ENCODE assay signal across 1 cellular context in the genomic region with DNA sequence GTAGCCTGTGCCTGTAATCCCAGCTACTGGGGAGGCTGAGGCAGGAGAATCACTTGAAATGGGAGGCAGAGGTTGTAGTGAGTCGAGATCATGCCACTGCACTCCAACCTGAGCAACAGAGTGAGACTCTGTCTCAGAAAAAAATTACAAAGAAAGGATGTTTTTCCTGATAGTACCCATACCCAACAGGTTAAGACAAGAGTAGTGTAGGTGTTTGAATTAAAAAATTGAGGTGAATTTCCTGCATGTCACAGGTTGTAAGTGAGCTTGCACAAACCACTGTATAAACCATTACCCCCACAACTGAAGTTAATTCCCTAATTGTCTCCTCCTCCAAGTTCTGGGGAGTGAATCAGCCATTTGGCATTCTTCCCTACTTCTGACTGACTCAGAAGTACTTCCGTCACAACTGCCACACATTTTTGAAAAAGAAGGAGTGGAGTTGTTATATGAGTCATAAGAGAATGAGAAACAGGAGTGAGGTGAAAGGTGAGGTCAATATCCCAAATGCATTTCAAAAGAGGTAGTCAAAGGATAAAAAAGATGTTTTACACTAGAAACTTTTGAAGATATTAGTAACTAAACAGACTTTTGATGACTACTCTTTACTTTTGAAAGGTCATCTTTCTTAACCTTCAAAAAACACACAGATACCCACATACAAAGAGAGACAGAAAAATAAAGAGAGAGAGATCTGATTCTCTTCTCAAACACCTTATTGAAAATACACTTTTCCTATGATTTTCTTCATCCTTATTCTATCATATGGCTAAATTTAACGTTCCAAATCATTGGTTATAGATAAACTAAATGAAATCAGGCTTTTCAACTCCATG.
TF ChIP-seq lines count a peak whose summit lies in the region.

No MANE protein-coding gene starts in this region.

TF ChIP-seq in HEK293, 187 proteins besides CTCF, POLR2A, EP300 and RAD21 (continued from another document):
- TF ChIP-seq, protein P1, sequence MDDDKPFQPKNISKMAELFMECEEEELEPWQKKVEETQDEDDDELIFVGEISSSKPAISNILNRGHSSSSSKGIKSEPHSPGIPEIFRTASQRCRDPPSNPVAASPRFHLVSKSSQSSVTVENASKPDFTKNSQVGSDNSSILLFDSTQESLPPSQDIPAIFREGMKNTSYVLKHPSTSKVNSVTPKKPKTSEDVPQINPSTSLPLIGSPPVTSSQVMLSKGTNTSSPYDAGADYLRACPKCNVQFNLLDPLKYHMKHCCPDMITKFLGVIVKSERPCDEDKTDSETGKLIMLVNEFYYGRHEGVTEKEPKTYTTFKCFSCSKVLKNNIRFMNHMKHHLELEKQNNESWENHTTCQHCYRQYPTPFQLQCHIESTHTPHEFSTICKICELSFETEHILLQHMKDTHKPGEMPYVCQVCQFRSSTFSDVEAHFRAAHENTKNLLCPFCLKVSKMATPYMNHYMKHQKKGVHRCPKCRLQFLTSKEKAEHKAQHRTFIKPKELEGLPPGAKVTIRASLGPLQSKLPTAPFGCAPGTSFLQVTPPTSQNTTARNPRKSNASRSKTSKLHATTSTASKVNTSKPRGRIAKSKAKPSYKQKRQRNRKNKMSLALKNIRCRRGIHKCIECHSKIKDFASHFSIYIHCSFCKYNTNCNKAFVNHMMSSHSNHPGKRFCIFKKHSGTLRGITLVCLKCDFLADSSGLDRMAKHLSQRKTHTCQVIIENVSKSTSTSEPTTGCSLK (tag by site-specific recombination; IDR thresholded peaks at IDR 0.05): no peak
- TF ChIP-seq, protein P2, sequence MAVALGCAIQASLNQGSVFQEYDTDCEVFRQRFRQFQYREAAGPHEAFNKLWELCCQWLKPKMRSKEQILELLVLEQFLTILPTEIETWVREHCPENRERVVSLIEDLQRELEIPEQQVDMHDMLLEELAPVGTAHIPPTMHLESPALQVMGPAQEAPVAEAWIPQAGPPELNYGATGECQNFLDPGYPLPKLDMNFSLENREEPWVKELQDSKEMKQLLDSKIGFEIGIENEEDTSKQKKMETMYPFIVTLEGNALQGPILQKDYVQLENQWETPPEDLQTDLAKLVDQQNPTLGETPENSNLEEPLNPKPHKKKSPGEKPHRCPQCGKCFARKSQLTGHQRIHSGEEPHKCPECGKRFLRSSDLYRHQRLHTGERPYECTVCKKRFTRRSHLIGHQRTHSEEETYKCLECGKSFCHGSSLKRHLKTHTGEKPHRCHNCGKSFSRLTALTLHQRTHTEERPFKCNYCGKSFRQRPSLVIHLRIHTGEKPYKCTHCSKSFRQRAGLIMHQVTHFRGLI (tag by site-specific recombination; IDR thresholded peaks at IDR 0.05): no peak
- TF ChIP-seq, protein P3, sequence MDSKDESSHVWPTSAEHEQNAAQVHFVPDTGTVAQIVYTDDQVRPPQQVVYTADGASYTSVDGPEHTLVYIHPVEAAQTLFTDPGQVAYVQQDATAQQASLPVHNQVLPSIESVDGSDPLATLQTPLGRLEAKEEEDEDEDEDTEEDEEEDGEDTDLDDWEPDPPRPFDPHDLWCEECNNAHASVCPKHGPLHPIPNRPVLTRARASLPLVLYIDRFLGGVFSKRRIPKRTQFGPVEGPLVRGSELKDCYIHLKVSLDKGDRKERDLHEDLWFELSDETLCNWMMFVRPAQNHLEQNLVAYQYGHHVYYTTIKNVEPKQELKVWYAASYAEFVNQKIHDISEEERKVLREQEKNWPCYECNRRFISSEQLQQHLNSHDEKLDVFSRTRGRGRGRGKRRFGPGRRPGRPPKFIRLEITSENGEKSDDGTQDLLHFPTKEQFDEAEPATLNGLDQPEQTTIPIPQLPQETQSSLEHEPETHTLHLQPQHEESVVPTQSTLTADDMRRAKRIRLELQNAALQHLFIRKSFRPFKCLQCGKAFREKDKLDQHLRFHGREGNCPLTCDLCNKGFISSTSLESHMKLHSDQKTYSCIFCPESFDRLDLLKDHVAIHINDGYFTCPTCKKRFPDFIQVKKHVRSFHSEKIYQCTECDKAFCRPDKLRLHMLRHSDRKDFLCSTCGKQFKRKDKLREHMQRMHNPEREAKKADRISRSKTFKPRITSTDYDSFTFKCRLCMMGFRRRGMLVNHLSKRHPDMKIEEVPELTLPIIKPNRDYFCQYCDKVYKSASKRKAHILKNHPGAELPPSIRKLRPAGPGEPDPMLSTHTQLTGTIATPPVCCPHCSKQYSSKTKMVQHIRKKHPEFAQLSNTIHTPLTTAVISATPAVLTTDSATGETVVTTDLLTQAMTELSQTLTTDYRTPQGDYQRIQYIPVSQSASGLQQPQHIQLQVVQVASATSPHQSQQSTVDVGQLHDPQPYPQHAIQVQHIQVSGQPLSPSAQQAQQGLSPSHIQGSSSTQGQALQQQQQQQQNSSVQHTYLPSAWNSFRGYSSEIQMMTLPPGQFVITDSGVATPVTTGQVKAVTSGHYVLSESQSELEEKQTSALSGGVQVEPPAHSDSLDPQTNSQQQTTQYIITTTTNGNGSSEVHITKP (tag by site-specific recombination; IDR thresholded peaks at IDR 0.05): peak; percentile 67
- TF ChIP-seq, protein P4, sequence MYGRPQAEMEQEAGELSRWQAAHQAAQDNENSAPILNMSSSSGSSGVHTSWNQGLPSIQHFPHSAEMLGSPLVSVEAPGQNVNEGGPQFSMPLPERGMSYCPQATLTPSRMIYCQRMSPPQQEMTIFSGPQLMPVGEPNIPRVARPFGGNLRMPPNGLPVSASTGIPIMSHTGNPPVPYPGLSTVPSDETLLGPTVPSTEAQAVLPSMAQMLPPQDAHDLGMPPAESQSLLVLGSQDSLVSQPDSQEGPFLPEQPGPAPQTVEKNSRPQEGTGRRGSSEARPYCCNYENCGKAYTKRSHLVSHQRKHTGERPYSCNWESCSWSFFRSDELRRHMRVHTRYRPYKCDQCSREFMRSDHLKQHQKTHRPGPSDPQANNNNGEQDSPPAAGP (tag by site-specific recombination; IDR thresholded peaks at IDR 0.05): no peak
- TF ChIP-seq WT1 (tag by site-specific recombination; IDR thresholded peaks at IDR 0.05): peak; percentile 78
- TF ChIP-seq, protein P5, sequence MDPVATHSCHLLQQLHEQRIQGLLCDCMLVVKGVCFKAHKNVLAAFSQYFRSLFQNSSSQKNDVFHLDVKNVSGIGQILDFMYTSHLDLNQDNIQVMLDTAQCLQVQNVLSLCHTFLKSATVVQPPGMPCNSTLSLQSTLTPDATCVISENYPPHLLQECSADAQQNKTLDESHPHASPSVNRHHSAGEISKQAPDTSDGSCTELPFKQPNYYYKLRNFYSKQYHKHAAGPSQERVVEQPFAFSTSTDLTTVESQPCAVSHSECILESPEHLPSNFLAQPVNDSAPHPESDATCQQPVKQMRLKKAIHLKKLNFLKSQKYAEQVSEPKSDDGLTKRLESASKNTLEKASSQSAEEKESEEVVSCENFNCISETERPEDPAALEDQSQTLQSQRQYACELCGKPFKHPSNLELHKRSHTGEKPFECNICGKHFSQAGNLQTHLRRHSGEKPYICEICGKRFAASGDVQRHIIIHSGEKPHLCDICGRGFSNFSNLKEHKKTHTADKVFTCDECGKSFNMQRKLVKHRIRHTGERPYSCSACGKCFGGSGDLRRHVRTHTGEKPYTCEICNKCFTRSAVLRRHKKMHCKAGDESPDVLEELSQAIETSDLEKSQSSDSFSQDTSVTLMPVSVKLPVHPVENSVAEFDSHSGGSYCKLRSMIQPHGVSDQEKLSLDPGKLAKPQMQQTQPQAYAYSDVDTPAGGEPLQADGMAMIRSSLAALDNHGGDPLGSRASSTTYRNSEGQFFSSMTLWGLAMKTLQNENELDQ (tag by site-specific recombination; IDR thresholded peaks at IDR 0.05; ENCODE audit: low read depth): no peak
- 0 out of 2 replicates have a peak, but pooled peaks have one; percentile 44 for TF ChIP-seq ZNF184 (tag by site-specific recombination; IDR thresholded peaks at IDR 0.05)
- TF ChIP-seq, protein P6, sequence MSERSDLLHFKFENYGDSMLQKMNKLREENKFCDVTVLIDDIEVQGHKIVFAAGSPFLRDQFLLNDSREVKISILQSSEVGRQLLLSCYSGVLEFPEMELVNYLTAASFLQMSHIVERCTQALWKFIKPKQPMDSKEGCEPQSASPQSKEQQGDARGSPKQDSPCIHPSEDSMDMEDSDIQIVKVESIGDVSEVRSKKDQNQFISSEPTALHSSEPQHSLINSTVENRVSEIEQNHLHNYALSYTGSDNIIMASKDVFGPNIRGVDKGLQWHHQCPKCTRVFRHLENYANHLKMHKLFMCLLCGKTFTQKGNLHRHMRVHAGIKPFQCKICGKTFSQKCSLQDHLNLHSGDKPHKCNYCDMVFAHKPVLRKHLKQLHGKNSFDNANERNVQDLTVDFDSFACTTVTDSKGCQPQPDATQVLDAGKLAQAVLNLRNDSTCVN (tag by site-specific recombination; optimal IDR thresholded peaks at IDR 0.05): no peak
- peak; percentile 72 for TF ChIP-seq PRDM1 (tag by site-specific recombination; IDR thresholded peaks at IDR 0.05)
- TF ChIP-seq, protein P7, sequence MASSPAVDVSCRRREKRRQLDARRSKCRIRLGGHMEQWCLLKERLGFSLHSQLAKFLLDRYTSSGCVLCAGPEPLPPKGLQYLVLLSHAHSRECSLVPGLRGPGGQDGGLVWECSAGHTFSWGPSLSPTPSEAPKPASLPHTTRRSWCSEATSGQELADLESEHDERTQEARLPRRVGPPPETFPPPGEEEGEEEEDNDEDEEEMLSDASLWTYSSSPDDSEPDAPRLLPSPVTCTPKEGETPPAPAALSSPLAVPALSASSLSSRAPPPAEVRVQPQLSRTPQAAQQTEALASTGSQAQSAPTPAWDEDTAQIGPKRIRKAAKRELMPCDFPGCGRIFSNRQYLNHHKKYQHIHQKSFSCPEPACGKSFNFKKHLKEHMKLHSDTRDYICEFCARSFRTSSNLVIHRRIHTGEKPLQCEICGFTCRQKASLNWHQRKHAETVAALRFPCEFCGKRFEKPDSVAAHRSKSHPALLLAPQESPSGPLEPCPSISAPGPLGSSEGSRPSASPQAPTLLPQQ (tag by site-specific recombination; IDR thresholded peaks at IDR 0.05): no peak
- TF ChIP-seq, protein P8, sequence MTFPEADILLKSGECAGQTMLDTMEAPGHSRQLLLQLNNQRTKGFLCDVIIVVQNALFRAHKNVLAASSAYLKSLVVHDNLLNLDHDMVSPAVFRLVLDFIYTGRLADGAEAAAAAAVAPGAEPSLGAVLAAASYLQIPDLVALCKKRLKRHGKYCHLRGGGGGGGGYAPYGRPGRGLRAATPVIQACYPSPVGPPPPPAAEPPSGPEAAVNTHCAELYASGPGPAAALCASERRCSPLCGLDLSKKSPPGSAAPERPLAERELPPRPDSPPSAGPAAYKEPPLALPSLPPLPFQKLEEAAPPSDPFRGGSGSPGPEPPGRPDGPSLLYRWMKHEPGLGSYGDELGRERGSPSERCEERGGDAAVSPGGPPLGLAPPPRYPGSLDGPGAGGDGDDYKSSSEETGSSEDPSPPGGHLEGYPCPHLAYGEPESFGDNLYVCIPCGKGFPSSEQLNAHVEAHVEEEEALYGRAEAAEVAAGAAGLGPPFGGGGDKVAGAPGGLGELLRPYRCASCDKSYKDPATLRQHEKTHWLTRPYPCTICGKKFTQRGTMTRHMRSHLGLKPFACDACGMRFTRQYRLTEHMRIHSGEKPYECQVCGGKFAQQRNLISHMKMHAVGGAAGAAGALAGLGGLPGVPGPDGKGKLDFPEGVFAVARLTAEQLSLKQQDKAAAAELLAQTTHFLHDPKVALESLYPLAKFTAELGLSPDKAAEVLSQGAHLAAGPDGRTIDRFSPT (tag by site-specific recombination; IDR thresholded peaks at IDR 0.05): peak; percentile 67; the same call in 1 of the 2 replicates
TF ChIP-seq in HEK293: peak in this region for 20.
